ENCODE assay signal across 8 cellular contexts in genomic region chr4:1578968-1579833, GRCh38.
A peak's percentile ranks its signal among the peaks of the same experiment; 100 is the strongest.
DNase-seq lines count a peak whose midpoint lies in the region; FAIRE-seq and TF ChIP-seq lines count a peak whose summit lies in the region.

No MANE protein-coding gene starts in this region.

- no CpG with 5 or more reads among the region's 90 CpGs for WGBS in H9 (ENCODE audit: extremely low coverage, insufficient read length, low lambda C conversion rate)
- WGBS in ovary, 3 donors: 1% methylated on average over 32 to 90 of the region's 90 CpGs
- 0 to 1% methylated on average over 39 to 53 of the region's 90 CpGs for WGBS in tibial nerve, 2 donors

- peaks cover 0 to 5% of the 10 kb centered on the region in 2 experiments; a peak in 2 of 5 replicates for H3K9me3 Mint-ChIP-seq in H9

- intact Hi-C loops in ovary (cut with DNase I): no loop called here

- no peak for FAIRE-seq in frontal cortex (lab: Jason Lieb, UNC)

- no peak overlapping the region for H2BK12ac ChIP-seq in H9 (ENCODE audit: insufficient read length, low read depth, low read length)

- TF ChIP-seq CTCF in H9 (conservative IDR thresholded peaks at IDR 0.05): peak; percentile 74
- peak in 1 of 3 donors; percentile 38 for TF ChIP-seq CTCF in ovary (IDR thresholded peaks at IDR 0.05)
- TF ChIP-seq CTCF in tibial nerve (IDR thresholded peaks at IDR 0.05): peak; percentile 62 to 92 (median 67)

- no peaks in the 10 kb centered on the region for H3K36me3 ChIP-seq in SJCRH30
- no peaks in the 10 kb centered on the region for H3K36me3 ChIP-seq in ovary
- no peaks in the 10 kb centered on the region for H3K36me3 ChIP-seq in tibial nerve

- H2BK20ac ChIP-seq in H9 (ENCODE audit: low read depth, low read length, poor library complexity, severe bottlenecking): no peak overlapping the region

- no peak for TF ChIP-seq EP300 in ovary (IDR thresholded peaks at IDR 0.05)
- peak in 1 of 2 donors; percentile 25 for TF ChIP-seq EP300 in tibial nerve (IDR thresholded peaks at IDR 0.05)

- no peak overlapping the region for H2AFZ ChIP-seq in H9 (ENCODE audit: low read length)

- no peak overlapping the region for H3K9ac ChIP-seq in H9 (ENCODE audit: extremely low read depth, insufficient read length, low read length)

- no peak overlapping the region for H2BK5ac ChIP-seq in H9 (ENCODE audit: insufficient read length, low read length)

- no peak overlapping the region for H2BK120ac ChIP-seq in H9 (ENCODE audit: low read depth, low read length, poor library complexity, severe bottlenecking)

- H2BK15ac ChIP-seq in H9 (ENCODE audit: low read depth, low read length): no peak overlapping the region

- H4K20me1 ChIP-seq in H9 (ENCODE audit: control insufficient read depth, insufficient read depth, insufficient read length): no peaks in the 10 kb centered on the region

- H4K5ac ChIP-seq in H9 (ENCODE audit: insufficient read length, low read depth, low read length): no peak overlapping the region

- H3K79me2 ChIP-seq in H9 (ENCODE audit: insufficient read depth, low read length): no peaks in the 10 kb centered on the region

- H3K18ac ChIP-seq in H9 (ENCODE audit: insufficient read length, low read depth, low read length): no peak overlapping the region

- H3K27ac ChIP-seq in H9 (ENCODE audit: insufficient read length, low read depth, low read length) (no peak overlapping the region), SJCRH30 (no peak overlapping the region; the same call in 1 of the 2 replicates), ovary (peak overlapping the region; percentile 28 to 61), tibial nerve (peak overlapping the region; percentile 50 to 87 (median 82))

- H3K4me1 ChIP-seq in H9 (ENCODE audit: insufficient read depth, low read length) (no peaks in the 10 kb centered on the region), SJCRH30 (no peaks in the 10 kb centered on the region), ovary (ENCODE audit: insufficient read depth) (peaks cover 2% of the 10 kb centered on the region), tibial nerve (peaks cover 0 to 18% (median 6%) of the 10 kb centered on the region in 4 donors)

- H3T11ph ChIP-seq in H9 (ENCODE audit: low read length): no peak overlapping the region

- TF ChIP-seq POLR2A in ovary (IDR thresholded peaks at IDR 0.05) (peak; percentile 23), tibial nerve (IDR thresholded peaks at IDR 0.05) (no peak)

- no peak overlapping the region for H3K56ac ChIP-seq in H9 (ENCODE audit: insufficient read length, low read depth, low read length)

- H3K27me3 ChIP-seq in H9 (ENCODE audit: insufficient read depth, low read length) (no peaks in the 10 kb centered on the region), SJCRH30 (no peaks in the 10 kb centered on the region), ovary (no peaks in the 10 kb centered on the region), tibial nerve (peaks cover 0 to 19% of the 10 kb centered on the region in 2 donors)

- H3K27me3 Mint-ChIP-seq in H9 (ENCODE audit: low read depth): peaks cover 17% of the 10 kb centered on the region

- no peak overlapping the region for H4K91ac ChIP-seq in H9 (ENCODE audit: insufficient read length, low read depth, low read length)

- peaks cover 9% of the 10 kb centered on the region for H3K23me2 ChIP-seq in H9 (ENCODE audit: insufficient read length, low read depth, low read length, poor library complexity, severe bottlenecking)

- no peak overlapping the region for H3K27ac Mint-ChIP-seq in H9

- peak; percentile 93 for DNase-seq in AG08396 (ENCODE audit: low spot score)
- DNase-seq in H9: peak; percentile 79
- peak in 1 of 2 experiments; percentile 35 for DNase-seq in SJCRH30
- peak; percentile 66 for DNase-seq in activated gamma-delta T cell (lab: John Stamatoyannopoulos, UW)
- peak; percentile 78 to 83 for DNase-seq in frontal cortex (ENCODE audit: low spot score in 2 of 2)
- DNase-seq in ovary: peak; percentile 67 to 82 (median 78)
- peak; percentile 67 to 68 for DNase-seq in tibial nerve (ENCODE audit: low spot score in 2 of 2)
- no peak for DNase-seq in cortex of kidney (lab: John Stamatoyannopoulos, UW)

- H3K79me1 ChIP-seq in H9 (ENCODE audit: insufficient read depth, low read depth, low read length, poor library complexity, severe bottlenecking): no peaks in the 10 kb centered on the region

- H3K9me3 ChIP-seq in H9 (ENCODE audit: control insufficient read depth, low read depth, low read length): no peaks in the 10 kb centered on the region
- H3K9me3 ChIP-seq in SJCRH30 (replicated peaks): no peaks in the 10 kb centered on the region
- no peaks in the 10 kb centered on the region for H3K9me3 ChIP-seq in ovary
- H3K9me3 ChIP-seq in tibial nerve: no peaks in the 10 kb centered on the region

- no peak overlapping the region for H3K14ac ChIP-seq in H9 (ENCODE audit: insufficient read depth, low read length)

- H3K4me1 Mint-ChIP-seq in H9: peaks cover 12 to 35% of the 10 kb centered on the region in 2 experiments

- no peak overlapping the region for H2AK5ac ChIP-seq in H9 (ENCODE audit: insufficient read length, low read length)

- H3K4me3 ChIP-seq in SJCRH30 (peak overlapping the region; percentile 51), ovary (peak overlapping the region; percentile 49), tibial nerve (peak overlapping the region; percentile 49 to 73 (median 60))

- H3K23ac ChIP-seq in H9 (ENCODE audit: insufficient read length, low read depth, low read length): no peak overlapping the region

- no peaks in the 10 kb centered on the region; a peak in 1 of 7 replicates for H3K36me3 Mint-ChIP-seq in H9 (ENCODE audit: insufficient read depth in 1 of 3, low read depth in 3 of 3)

- H4K8ac ChIP-seq in H9 (replicated peaks; ENCODE audit: insufficient read length, low read depth, low read length): no peak overlapping the region

- H3K4ac ChIP-seq in H9 (ENCODE audit: low read depth, low read length): no peak overlapping the region

- peak overlapping the region; percentile 59 to 74; a peak in 3 of 5 replicates for H3K4me3 Mint-ChIP-seq in H9

- H3K4me2 ChIP-seq in H9 (ENCODE audit: insufficient read depth, insufficient read length, low read length): peak overlapping the region; percentile 77

Comparison
In these comparisons a context has a peak if more than half of its experiments do, and no peak if none do; other contexts are left out.
1. H3K27ac ChIP-seq: peak in ovary (2 of 2) and tibial nerve (4 of 4); none in H9 (single experiment) and SJCRH30 (single experiment).
2. Peak in every context shown above with its lines, with median percentiles within 50 percentile points of each other: H3K4me3 ChIP-seq.